18 cellular contexts compared by ENCODE assay signal in the genomic region with DNA sequence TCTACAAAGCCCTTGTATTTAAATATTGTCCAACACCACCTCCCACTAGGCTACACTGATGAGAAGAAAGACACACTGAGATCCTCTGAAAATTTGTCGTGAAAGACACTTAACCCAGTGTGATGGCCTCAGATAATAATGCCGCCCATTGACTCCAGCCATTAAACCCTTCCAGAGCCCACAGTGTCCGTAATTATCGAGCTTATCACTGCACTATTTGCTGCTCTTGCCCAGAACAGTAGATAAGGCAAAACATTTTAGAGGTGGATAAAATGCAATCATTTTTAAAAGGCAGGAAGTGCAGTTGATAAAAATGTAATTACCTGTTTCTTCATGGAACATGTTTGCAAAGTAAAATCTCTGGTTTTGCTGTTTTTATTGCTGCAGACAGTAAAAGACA.
A peak's percentile ranks its signal among the peaks of the same experiment; 100 is the strongest.
DNase-seq lines count a peak whose midpoint lies in the region; ATAC-seq, FAIRE-seq and TF ChIP-seq lines count a peak whose summit lies in the region.
"Had no signal": no experiment of that assay in that cellular context is flagged by ENCODE, and none has a peak within 500 bp of the region (broad histone marks: within the 10 kb centered on the region; RNA-seq: fewer than 3 reads in every experiment).

No MANE protein-coding gene starts in this region.

- intact Hi-C loops in pancreas (cut with DNase I): no loop called here

- H3K9me3 ChIP-seq in pancreas: no peaks in the 10 kb centered on the region
- H3K9me3 ChIP-seq: Caco-2, HAP-1 had no signal

- TF ChIP-seq CTCF in pancreas (IDR thresholded peaks at IDR 0.05): no peak

- peak; percentile 60 for DNase-seq in NCI-H146 (lab: John Stamatoyannopoulos, UW)
- DNase-seq in NCI-H2227 treated with DMSO at 0.1 percent for 48 hours (lab: John Stamatoyannopoulos, UW): peak; percentile 92
- DNase-seq in NCI-H128 (lab: John Stamatoyannopoulos, UW; ENCODE audit: unreplicated experiment): no peak
- DNase-seq in pancreas: no peak
- no peak for DNase-seq in stimulated activated CD8-positive, alpha-beta memory T cell treated with anti-CD3 and anti-CD28 coated beads, Interleukin-4, amount 100 ng/mL, for 48 hours
- DNase-seq: ACHN; Caco-2; CD4-positive, alpha-beta T cell; GM23248 had no signal

- 29 to 34% methylated on average over 4 of the region's 4 CpGs for WGBS in pancreas, 2 donors

- no peaks in the 10 kb centered on the region for H3K27me3 ChIP-seq in pancreas

- ATAC-seq in SK-N-SH treated with all-trans-retinoic acid at 6 μM for 48 hours (no peak), pancreas (no peak)
- ATAC-seq: HepG2 had no signal

- H3K4me3 ChIP-seq in pancreas: no peak overlapping the region
- H3K4me3 ChIP-seq: GM23248, HAP-1 had no signal

- no peaks in the 10 kb centered on the region for H3K4me1 ChIP-seq in pancreas
- H3K4me1 ChIP-seq: Caco-2, HAP-1 had no signal

- H3K36me3 ChIP-seq in pancreas: no peaks in the 10 kb centered on the region
- H3K36me3 ChIP-seq: HAP-1 had no signal

- no peak overlapping the region for H3K27ac ChIP-seq in pancreas
- H3K27ac ChIP-seq: C4-2B, GM23248 had no signal

- FAIRE-seq in pancreas (lab: Jason Lieb, UNC): no peak
- FAIRE-seq: A204.1, D721Med, G401.6, GM12891, GM19239, HepG2 had no signal

TF ChIP-seq in SK-N-SH treated with all-trans-retinoic acid at 6 μM for 48 hours, 23 proteins besides CTCF, POLR2A, EP300 and RAD21:
- TF ChIP-seq, protein P1, sequence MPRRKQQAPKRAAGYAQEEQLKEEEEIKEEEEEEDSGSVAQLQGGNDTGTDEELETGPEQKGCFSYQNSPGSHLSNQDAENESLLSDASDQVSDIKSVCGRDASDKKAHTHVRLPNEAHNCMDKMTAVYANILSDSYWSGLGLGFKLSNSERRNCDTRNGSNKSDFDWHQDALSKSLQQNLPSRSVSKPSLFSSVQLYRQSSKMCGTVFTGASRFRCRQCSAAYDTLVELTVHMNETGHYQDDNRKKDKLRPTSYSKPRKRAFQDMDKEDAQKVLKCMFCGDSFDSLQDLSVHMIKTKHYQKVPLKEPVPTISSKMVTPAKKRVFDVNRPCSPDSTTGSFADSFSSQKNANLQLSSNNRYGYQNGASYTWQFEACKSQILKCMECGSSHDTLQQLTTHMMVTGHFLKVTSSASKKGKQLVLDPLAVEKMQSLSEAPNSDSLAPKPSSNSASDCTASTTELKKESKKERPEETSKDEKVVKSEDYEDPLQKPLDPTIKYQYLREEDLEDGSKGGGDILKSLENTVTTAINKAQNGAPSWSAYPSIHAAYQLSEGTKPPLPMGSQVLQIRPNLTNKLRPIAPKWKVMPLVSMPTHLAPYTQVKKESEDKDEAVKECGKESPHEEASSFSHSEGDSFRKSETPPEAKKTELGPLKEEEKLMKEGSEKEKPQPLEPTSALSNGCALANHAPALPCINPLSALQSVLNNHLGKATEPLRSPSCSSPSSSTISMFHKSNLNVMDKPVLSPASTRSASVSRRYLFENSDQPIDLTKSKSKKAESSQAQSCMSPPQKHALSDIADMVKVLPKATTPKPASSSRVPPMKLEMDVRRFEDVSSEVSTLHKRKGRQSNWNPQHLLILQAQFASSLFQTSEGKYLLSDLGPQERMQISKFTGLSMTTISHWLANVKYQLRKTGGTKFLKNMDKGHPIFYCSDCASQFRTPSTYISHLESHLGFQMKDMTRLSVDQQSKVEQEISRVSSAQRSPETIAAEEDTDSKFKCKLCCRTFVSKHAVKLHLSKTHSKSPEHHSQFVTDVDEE (CRISPR knock-in tag; IDR thresholded peaks at IDR 0.05): peak; percentile 51; the same call in 1 of the 2 replicates
- TF ChIP-seq, protein P2, sequence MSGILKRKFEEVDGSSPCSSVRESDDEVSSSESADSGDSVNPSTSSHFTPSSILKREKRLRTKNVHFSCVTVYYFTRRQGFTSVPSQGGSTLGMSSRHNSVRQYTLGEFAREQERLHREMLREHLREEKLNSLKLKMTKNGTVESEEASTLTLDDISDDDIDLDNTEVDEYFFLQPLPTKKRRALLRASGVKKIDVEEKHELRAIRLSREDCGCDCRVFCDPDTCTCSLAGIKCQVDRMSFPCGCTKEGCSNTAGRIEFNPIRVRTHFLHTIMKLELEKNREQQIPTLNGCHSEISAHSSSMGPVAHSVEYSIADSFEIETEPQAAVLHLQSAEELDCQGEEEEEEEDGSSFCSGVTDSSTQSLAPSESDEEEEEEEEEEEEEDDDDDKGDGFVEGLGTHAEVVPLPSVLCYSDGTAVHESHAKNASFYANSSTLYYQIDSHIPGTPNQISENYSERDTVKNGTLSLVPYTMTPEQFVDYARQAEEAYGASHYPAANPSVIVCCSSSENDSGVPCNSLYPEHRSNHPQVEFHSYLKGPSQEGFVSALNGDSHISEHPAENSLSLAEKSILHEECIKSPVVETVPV (CRISPR knock-in tag; IDR thresholded peaks at IDR 0.05): 0 out of 2 replicates have a peak, but pooled peaks have one; percentile 51
- TF ChIP-seq TCF4 (CRISPR knock-in tag; IDR thresholded peaks at IDR 0.05; ENCODE audit: borderline replicate concordance): peak; percentile 72; the same call in 1 of the 2 replicates
- no peak for TF ChIP-seq PPARA (CRISPR knock-in tag; IDR thresholded peaks at IDR 0.05; ENCODE audit: borderline replicate concordance)
TF ChIP-seq in SK-N-SH treated with all-trans-retinoic acid at 6 μM for 48 hours: peak in this region for 3.

Comparison
In these comparisons a context has a peak if more than half of its experiments do, and no peak if none do; other contexts are left out.
1. DNase-seq: peak in NCI-H146 (single experiment) and NCI-H2227 treated with DMSO at 0.1 percent for 48 hours (single experiment); none in NCI-H128 (single experiment), pancreas (0 of 6) and stimulated activated CD8-positive, alpha-beta memory T cell treated with anti-CD3 and anti-CD28 coated beads, Interleukin-4, amount 100 ng/mL, for 48 hours (single experiment).